ENCODE assay signal across 1 cellular context in the genomic region with DNA sequence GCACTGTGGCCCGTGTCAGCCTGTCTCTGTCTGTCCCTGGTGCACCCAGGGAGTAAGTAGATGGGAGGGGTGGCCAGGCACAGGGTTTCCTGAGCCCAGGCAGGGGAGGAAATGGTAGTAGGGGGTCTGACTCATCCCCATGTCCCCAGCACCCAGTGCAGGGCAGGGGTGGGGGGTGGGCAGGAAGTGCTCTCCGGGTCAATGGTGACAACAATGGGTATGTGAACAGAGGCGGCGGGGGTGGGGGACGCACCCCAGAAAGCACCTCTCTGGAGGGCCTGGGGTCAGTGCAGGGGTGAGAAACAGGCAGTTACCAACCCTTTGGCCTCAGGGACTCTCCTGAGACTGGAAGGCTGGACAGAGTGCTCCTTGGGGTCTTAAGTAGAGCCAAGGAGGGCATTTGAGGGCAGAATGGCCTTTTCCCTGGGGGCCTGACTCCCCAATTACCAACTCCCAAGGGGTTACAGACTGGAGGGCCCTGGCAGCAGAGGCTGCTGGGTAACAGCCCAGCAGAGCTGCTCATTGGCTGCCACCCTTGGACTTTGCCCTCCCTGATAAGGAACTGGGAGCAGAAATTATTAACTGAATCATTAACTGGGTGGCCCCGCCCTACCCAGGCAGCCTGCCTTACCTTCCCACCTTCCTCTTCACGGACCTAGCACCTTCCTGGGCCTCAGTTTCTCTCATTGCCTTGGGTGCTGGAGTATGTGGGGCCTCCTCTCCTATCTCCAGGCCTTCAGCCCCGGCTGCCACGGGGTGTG.
A peak's percentile ranks its signal among the peaks of the same experiment; 100 is the strongest.
TF ChIP-seq lines count a peak whose summit lies in the region.

No MANE protein-coding gene starts in this region.

TF ChIP-seq in HepG2, 621 proteins besides CTCF, POLR2A, EP300 and RAD21 (continued from another document):
- TF ChIP-seq ZNF564 (CRISPR knock-in tag; IDR thresholded peaks at IDR 0.05) = 0 out of 2 replicates have a peak, but pooled peaks have one; percentile 59
